ENCODE assay signal across 15 cellular contexts in genomic region chr5:139180850-139181785, GRCh38. TPM values are rescaled to one million over a fixed set of nuclear protein-coding genes. Genes with fewer than 3 reads are reported as not detected.
A peak's percentile ranks its signal among the peaks of the same experiment; 100 is the strongest.
DNase-seq lines count a peak whose midpoint lies in the region; TF ChIP-seq lines count a peak whose summit lies in the region.
"Had no signal": no experiment of that assay in that cellular context is flagged by ENCODE, and none has a peak within 500 bp of the region (broad histone marks: within the 10 kb centered on the region; RNA-seq: fewer than 3 reads in every experiment).

No MANE protein-coding gene starts in this region.

- H3K4me1 Mint-ChIP-seq in endodermal cell: peaks cover 43% of the 10 kb centered on the region
- H3K4me1 Mint-ChIP-seq in neural progenitor cell: peaks cover 64% of the 10 kb centered on the region
- H3K4me1 Mint-ChIP-seq in Calu3 (ENCODE audit: low read depth, unreplicated experiment): peaks cover 38% of the 10 kb centered on the region

- H4K20me1 ChIP-seq in neural progenitor cell (ENCODE audit: low read depth): no peaks in the 10 kb centered on the region

- H3K4me1 ChIP-seq in endodermal cell (ENCODE audit: control insufficient read depth, insufficient read depth, low read length): peaks cover 22% of the 10 kb centered on the region
- H3K4me1 ChIP-seq in neural progenitor cell: peaks cover 30% of the 10 kb centered on the region

- H3K4me3 Mint-ChIP-seq in endodermal cell (no peak overlapping the region), neural progenitor cell (no peak overlapping the region), Calu3 (ENCODE audit: low read depth, unreplicated experiment) (no peak overlapping the region)
- H3K4me3 Mint-ChIP-seq: activated naive CD8-positive, alpha-beta T cell treated with anti-CD3 and anti-CD28 coated beads for 36 hours; WTC11 had no signal

- CTCF ChIA-PET in Calu3 (lab: Charles Lee): interaction anchor here (0.6 kb wide), 1 partner anchor 777 kb away, joined by 3 read pairs; no protein-coding TSS in a partner anchor

- 75 to 82% methylated on average over 2 to 3 of the region's 3 CpGs for WGBS in endodermal cell (ENCODE audit: insufficient coverage in 1 of 2, insufficient read length in 1 of 2), 2 experiments

- DNase-seq in AG09319 (ENCODE audit: extremely low read depth, low read depth) (peak; percentile 16), NCI-H2227 (lab: John Stamatoyannopoulos, UW; ENCODE audit: unreplicated experiment) (peak; percentile 74), endodermal cell (no peak), neural progenitor cell (ENCODE audit: low spot score) (no peak), caudate nucleus (lab: John Stamatoyannopoulos, UW) (no peak), SKM-1 treated with dmso at 0.1 percent for 144 hours (lab: John Stamatoyannopoulos, UW; ENCODE audit: unreplicated experiment) (no peak), Calu3 (no peak)
- no peak for DNase-seq in stimulated activated CD4-positive, alpha-beta T cell treated with anti-CD3 and anti-CD28 coated beads, Interleukin-2, amount 100 ng/mL, for 48 hours
- DNase-seq: activated naive CD8-positive, alpha-beta T cell treated with anti-CD3 and anti-CD28 coated beads for 36 hours; NCI-H2081 treated with DMSO at 0.1 percent for 48 hours; occipital lobe; stimulated activated CD4-positive, alpha-beta T cell treated with anti-CD3 and anti-CD28 coated beads, Interleukin-15, amount 100 ng/mL, for 24 hours had no signal

- no peaks in the 10 kb centered on the region for H3K27me3 ChIP-seq in endodermal cell (ENCODE audit: control insufficient read depth, insufficient read depth, low read length, poor library complexity, severe bottlenecking)
- H3K27me3 ChIP-seq in neural progenitor cell: no peaks in the 10 kb centered on the region
- H3K27me3 ChIP-seq: tibial nerve had no signal

- H3K4me3 ChIP-seq in endodermal cell (ENCODE audit: low read length) (no peak overlapping the region), neural progenitor cell (no peak overlapping the region)
- H3K4me3 ChIP-seq: tibial nerve had no signal

- H3K27me3 Mint-ChIP-seq in endodermal cell (ENCODE audit: insufficient read depth) (no peaks in the 10 kb centered on the region), neural progenitor cell (ENCODE audit: insufficient read depth, low read depth) (peaks cover 2% of the 10 kb centered on the region), Calu3 (ENCODE audit: unreplicated experiment) (no peaks in the 10 kb centered on the region)
- H3K27me3 Mint-ChIP-seq: activated naive CD8-positive, alpha-beta T cell treated with anti-CD3 and anti-CD28 coated beads for 36 hours had no signal

- H3F3A ChIP-seq in neural progenitor cell (ENCODE audit: low read depth): peaks cover 12% of the 10 kb centered on the region

- intact Hi-C loops in Calu3 (cut with micrococcal nuclease; ENCODE audit: unreplicated experiment): no loop called here

- H3K36me3 Mint-ChIP-seq in endodermal cell (ENCODE audit: low read depth): no peaks in the 10 kb centered on the region
- H3K36me3 Mint-ChIP-seq in neural progenitor cell: no peaks in the 10 kb centered on the region
- peaks cover 11% of the 10 kb centered on the region for H3K36me3 Mint-ChIP-seq in Calu3 (ENCODE audit: insufficient read depth, unreplicated experiment)
- H3K36me3 Mint-ChIP-seq: WTC11 had no signal

- no peak overlapping the region for H2AFZ ChIP-seq in neural progenitor cell (replicated peaks)

- no peaks in the 10 kb centered on the region for H3K79me2 ChIP-seq in neural progenitor cell (ENCODE audit: low read depth)

- H3K9me3 ChIP-seq in endodermal cell (ENCODE audit: control insufficient read depth, low read length) (no peaks in the 10 kb centered on the region), neural progenitor cell (ENCODE audit: low read depth) (no peaks in the 10 kb centered on the region)
- H3K9me3 ChIP-seq: tibial nerve had no signal

- no peak overlapping the region for H3K9ac ChIP-seq in endodermal cell (ENCODE audit: extremely low read depth, low read length, poor library complexity, severe bottlenecking)
- no peak overlapping the region for H3K9ac ChIP-seq in neural progenitor cell

- BruUV-seq in Calu3 (replicated peaks; lab: Mats Ljungman, UMichigan): no TSS peak

- H3K36me3 ChIP-seq in endodermal cell (ENCODE audit: control insufficient read depth, insufficient read depth, low read length): no peaks in the 10 kb centered on the region
- no peaks in the 10 kb centered on the region for H3K36me3 ChIP-seq in neural progenitor cell
- H3K36me3 ChIP-seq: tibial nerve had no signal

- H3K9me3 Mint-ChIP-seq in endodermal cell (no peaks in the 10 kb centered on the region), neural progenitor cell (peaks cover 4% of the 10 kb centered on the region), Calu3 (ENCODE audit: low read depth, unreplicated experiment) (no peaks in the 10 kb centered on the region)
- H3K9me3 Mint-ChIP-seq: activated naive CD8-positive, alpha-beta T cell treated with anti-CD3 and anti-CD28 coated beads for 36 hours; WTC11 had no signal

- no peak for TF ChIP-seq CTCF in AG09319 (IDR thresholded peaks at IDR 0.05; ENCODE audit: low read depth, low read length)
- TF ChIP-seq CTCF in endodermal cell (conservative IDR thresholded peaks at IDR 0.05): no peak
- no peak for TF ChIP-seq CTCF in neural progenitor cell (IDR thresholded peaks at IDR 0.05)
- TF ChIP-seq CTCF in Calu3 (IDR thresholded peaks at IDR 0.05; ENCODE audit: unreplicated experiment): no peak

- H3K27ac Mint-ChIP-seq in endodermal cell (no peak overlapping the region), neural progenitor cell (peak overlapping the region; percentile 69), Calu3 (ENCODE audit: unreplicated experiment) (no peak overlapping the region)
- H3K27ac Mint-ChIP-seq: activated naive CD8-positive, alpha-beta T cell treated with anti-CD3 and anti-CD28 coated beads for 36 hours; WTC11 had no signal

- H3K27ac ChIP-seq in endodermal cell (ENCODE audit: low read depth, low read length) (peak overlapping the region; percentile 54), neural progenitor cell (no peak overlapping the region), caudate nucleus (ENCODE audit: low read depth, low read length) (no peak overlapping the region)
- H3K27ac ChIP-seq: epithelial cell of prostate had no signal

- H3K4me2 ChIP-seq in neural progenitor cell: no peak overlapping the region

RNA-seq across cellular contexts. Expression of gene SIL1, which starts 17.1 kb away (rescaled TPM):
- total RNA-seq in endodermal cell (10 to 100 TPM; 17.2 to 20.2 TPM), neural progenitor cell (ENCODE audit: low replicate concordance) (5.5 and 9.7 TPM in 2 replicates), Calu3 (2022) (45.8 and 61.2 TPM in 2 replicates)
- 17.0 TPM for polyA plus RNA-seq in endodermal cell (2013, experiment 1 of 2)
- 16.8 TPM for polyA plus RNA-seq in endodermal cell (2013, experiment 2 of 2)

Comparison
In these comparisons a context has a peak if more than half of its experiments do, and no peak if none do; other contexts are left out.
1. DNase-seq: peak in AG09319 (single experiment) and NCI-H2227 (single experiment); none in endodermal cell (single experiment), neural progenitor cell (single experiment), caudate nucleus (0 of 61), SKM-1 treated with dmso at 0.1 percent for 144 hours (single experiment), stimulated activated CD4-positive, alpha-beta T cell treated with anti-CD3 and anti-CD28 coated beads, Interleukin-2, amount 100 ng/mL, for 48 hours (0 of 2) and Calu3 (single experiment).